ENCODE assay signal across 13 cellular contexts in the genomic region with DNA sequence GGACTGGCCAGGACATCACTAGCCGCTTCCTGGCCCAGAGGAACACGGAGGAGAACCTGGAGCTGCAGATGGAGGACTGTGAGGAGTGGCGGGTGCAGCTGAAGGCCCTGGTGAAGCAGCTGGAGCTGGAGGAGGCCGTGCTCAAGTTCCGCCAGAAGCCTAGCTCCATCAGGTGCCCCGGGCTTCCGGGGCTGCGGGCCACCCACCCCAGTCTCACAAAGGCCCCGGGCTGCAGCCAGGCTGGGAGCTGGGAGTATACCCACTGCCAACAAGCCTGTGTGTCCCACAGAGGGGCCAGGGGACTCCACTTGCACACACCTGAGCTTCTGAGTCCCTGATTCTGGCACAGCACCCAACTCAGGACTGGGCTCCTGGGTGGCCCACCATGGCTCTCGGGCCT. TPM values are rescaled to one million over a fixed set of nuclear protein-coding genes. Genes with fewer than 3 reads are reported as not detected.
DNase-seq lines count a peak whose midpoint lies in the region; ATAC-seq and TF ChIP-seq lines count a peak whose summit lies in the region.
"Had no signal": no experiment of that assay in that cellular context is flagged by ENCODE, and none has a peak within 500 bp of the region (broad histone marks: within the 10 kb centered on the region; RNA-seq: fewer than 3 reads in every experiment).

No MANE protein-coding gene starts in this region.

- no peak overlapping the region for H3K4me3 ChIP-seq in DOHH2 (ENCODE audit: low read length)

- 0 out of 2 replicates have a peak overlapping the region, but pooled peaks have one; percentile 92 for H3K4me2 ChIP-seq in DOHH2 (ENCODE audit: low read length)

- H3K36me3 ChIP-seq in DOHH2 (ENCODE audit: control insufficient read depth, low read length): peaks cover 46% of the 10 kb centered on the region

- no peaks in the 10 kb centered on the region for H3F3A ChIP-seq in DOHH2 (ENCODE audit: control insufficient read depth, insufficient read depth)

- TF ChIP-seq CTCF in DOHH2 (IDR thresholded peaks at IDR 0.05; ENCODE audit: low read depth, low read length, poor library complexity, severe bottlenecking) (no peak), mesothelial cell of epicardium (IDR thresholded peaks at IDR 0.05; ENCODE audit: unreplicated experiment) (no peak), CD14-positive monocyte (IDR thresholded peaks at IDR 0.05) (no peak)

- peaks cover 8% of the 10 kb centered on the region for H3K27me3 Mint-ChIP-seq in activated CD8-positive, alpha-beta T cell treated with anti-CD3 and anti-CD28 coated beads, Interleukin-2, amount 10 ng/mL, durations not matched to agents 7 days and 5 days (ENCODE audit: low read depth)
- H3K27me3 Mint-ChIP-seq in mesothelial cell of epicardium (ENCODE audit: low read depth) (no peaks in the 10 kb centered on the region), CD14-positive monocyte (ENCODE audit: low read depth in 3 of 3) (peaks cover 15 to 22% (median 17%) of the 10 kb centered on the region in 3 donors)

- ATAC-seq in activated CD8-positive, alpha-beta T cell treated with anti-CD3 and anti-CD28 coated beads, Interleukin-2, amount 10 ng/mL, durations not matched to agents 7 days and 5 days: no peak
- ATAC-seq in GM19395 (IDR thresholded peaks at IDR 0.05; ENCODE audit: unreplicated experiment): no peak

- H3K79me2 ChIP-seq in DOHH2 (ENCODE audit: control insufficient read depth, low read length): peaks cover 44% of the 10 kb centered on the region

- intact Hi-C loops in CD14-positive monocyte (cut with micrococcal nuclease): loop anchor here (2.0 to 10.0 kb wide), 3 partner anchors 15 to 139 kb away; a partner anchor contains a TSS

- H3K9me3 Mint-ChIP-seq in activated CD8-positive, alpha-beta T cell treated with anti-CD3 and anti-CD28 coated beads, Interleukin-2, amount 10 ng/mL, durations not matched to agents 7 days and 5 days (ENCODE audit: insufficient read depth): no peaks in the 10 kb centered on the region
- H3K9me3 Mint-ChIP-seq in mesothelial cell of epicardium (no peaks in the 10 kb centered on the region), CD14-positive monocyte (peaks cover 0 to 5% (median 1%) of the 10 kb centered on the region in 7 donors)

- H3K4me3 Mint-ChIP-seq in activated CD8-positive, alpha-beta T cell treated with anti-CD3 and anti-CD28 coated beads, Interleukin-2, amount 10 ng/mL, durations not matched to agents 7 days and 5 days: peak overlapping the region; percentile 85
- H3K4me3 Mint-ChIP-seq in mesothelial cell of epicardium: peak overlapping the region; percentile 77
- H3K4me3 Mint-ChIP-seq in CD14-positive monocyte: no peak overlapping the region

- peaks cover 36% of the 10 kb centered on the region for H3K4me1 ChIP-seq in DOHH2 (ENCODE audit: control insufficient read depth, low read length)

- H3K27me3 ChIP-seq in DOHH2 (ENCODE audit: control insufficient read depth, low read length): peaks cover 10% of the 10 kb centered on the region

- peaks cover 33% of the 10 kb centered on the region for H3K4me1 Mint-ChIP-seq in activated CD8-positive, alpha-beta T cell treated with anti-CD3 and anti-CD28 coated beads, Interleukin-2, amount 10 ng/mL, durations not matched to agents 7 days and 5 days (ENCODE audit: low read depth)
- H3K4me1 Mint-ChIP-seq in mesothelial cell of epicardium (peaks cover 32% of the 10 kb centered on the region), CD14-positive monocyte (peaks cover 31% of the 10 kb centered on the region)

- CTCF ChIA-PET in activated CD8-positive, alpha-beta T cell treated with anti-CD3 and anti-CD28 coated beads, Interleukin-2, amount 10 ng/mL, durations not matched to agents 7 days and 5 days (lab: Charles Lee): interaction anchor here (0.9 to 4.4 kb wide), 4 partner anchors 10 to 36 kb away, joined by 3 to 29 read pairs (median 15); a partner anchor contains a TSS

- DNase-seq in 8988T (peak; percentile 18), mesothelial cell of epicardium (ENCODE audit: low spot score in 2 of 2, unreplicated experiment in 2 of 2) (no peak), SKM-1 treated with dmso at 0.1 percent for 144 hours (lab: John Stamatoyannopoulos, UW; ENCODE audit: unreplicated experiment) (no peak), CD14-positive monocyte (ENCODE audit: low spot score) (no peak), GM19238 (ENCODE audit: insufficient read length, low spot score) (no peak)
- DNase-seq in activated CD8-positive, alpha-beta T cell treated with anti-CD3 and anti-CD28 coated beads, Interleukin-2, amount 10 ng/mL, durations not matched to agents 7 days and 5 days: no peak
- DNase-seq: COR-L47; effector CD4-positive, alpha-beta T cell; NCI-H1417; stimulated activated CD4-positive, alpha-beta T cell treated with anti-CD3 and anti-CD28 coated beads, Interleukin-12 subunit alpha, Interleukin-12 subunit beta, amount 100 ng/mL, for 4 hours had no signal

- POLR2A ChIA-PET in activated CD8-positive, alpha-beta T cell treated with anti-CD3 and anti-CD28 coated beads, Interleukin-2, amount 10 ng/mL, durations not matched to agents 7 days and 5 days (lab: Charles Lee): interaction anchor here (1.0 to 1.6 kb wide), 4 partner anchors 42 to 281 kb away, joined by 3 read pairs; a partner anchor contains a TSS

- peaks cover 8% of the 10 kb centered on the region for H4K20me1 ChIP-seq in DOHH2 (ENCODE audit: control insufficient read depth, insufficient read depth, low read depth, low read length)

- H3K27ac Mint-ChIP-seq in activated CD8-positive, alpha-beta T cell treated with anti-CD3 and anti-CD28 coated beads, Interleukin-2, amount 10 ng/mL, durations not matched to agents 7 days and 5 days: no peak overlapping the region
- no peak overlapping the region for H3K27ac Mint-ChIP-seq in mesothelial cell of epicardium
- no peak overlapping the region for H3K27ac Mint-ChIP-seq in CD14-positive monocyte

- no peaks in the 10 kb centered on the region for H3K9me3 ChIP-seq in DOHH2 (ENCODE audit: control insufficient read depth, insufficient read depth, low read length)
- H3K9me3 ChIP-seq: heart left ventricle had no signal

- H3K36me3 Mint-ChIP-seq in activated CD8-positive, alpha-beta T cell treated with anti-CD3 and anti-CD28 coated beads, Interleukin-2, amount 10 ng/mL, durations not matched to agents 7 days and 5 days (ENCODE audit: low read depth): peaks cover 15% of the 10 kb centered on the region
- peaks cover 14% of the 10 kb centered on the region for H3K36me3 Mint-ChIP-seq in mesothelial cell of epicardium
- peaks cover 20 to 30% of the 10 kb centered on the region in 2 donors for H3K36me3 Mint-ChIP-seq in CD14-positive monocyte

- H3K27ac ChIP-seq in DOHH2 (ENCODE audit: low read depth, low read length): no peak overlapping the region

- no peaks in the 10 kb centered on the region for H3K9me2 ChIP-seq in DOHH2 (replicated peaks; ENCODE audit: control insufficient read depth, low read length)

RNA-seq across cellular contexts. Expression of a gene that starts 1.7 kb away (rescaled TPM):
- total RNA-seq in activated CD8-positive, alpha-beta T cell treated with anti-CD3 and anti-CD28 coated beads, Interleukin-2, amount 10 ng/mL, durations not matched to agents 7 days and 5 days: 100 to 1,000 TPM; 117 to 118 TPM
- 120 to 124 TPM (median 122 TPM) in 3 replicates for total RNA-seq in mesothelial cell of epicardium
- polyA plus RNA-seq in CD14-positive monocyte: 1 to 10 TPM; 6.7 to 8.1 TPM

RNA-seq across cellular contexts. Expression of a gene that starts 9.9 kb away (rescaled TPM):
- total RNA-seq in activated CD8-positive, alpha-beta T cell treated with anti-CD3 and anti-CD28 coated beads, Interleukin-2, amount 10 ng/mL, durations not matched to agents 7 days and 5 days: under 1 TPM; 0.26 to 0.44 TPM
- total RNA-seq in mesothelial cell of epicardium: 25.1 to 29.1 TPM (median 26.5 TPM) in 3 replicates
- under 1 TPM in 1 of 2 donors, not detected in 1; 0.54 TPM for polyA plus RNA-seq in CD14-positive monocyte

RNA-seq across cellular contexts. Expression of a gene that starts 14.9 kb away (rescaled TPM):
- 10 to 100 TPM; 39.9 to 43.2 TPM for total RNA-seq in activated CD8-positive, alpha-beta T cell treated with anti-CD3 and anti-CD28 coated beads, Interleukin-2, amount 10 ng/mL, durations not matched to agents 7 days and 5 days
- total RNA-seq in mesothelial cell of epicardium: 70.4 to 72.4 TPM (median 71.7 TPM) in 3 replicates
- 10 to 100 TPM; 33.1 to 47.2 TPM for polyA plus RNA-seq in CD14-positive monocyte

RNA-seq across cellular contexts. Expression of a gene that starts 36.2 kb away (rescaled TPM):
- 1 to 10 TPM; 5.3 to 5.6 TPM for total RNA-seq in activated CD8-positive, alpha-beta T cell treated with anti-CD3 and anti-CD28 coated beads, Interleukin-2, amount 10 ng/mL, durations not matched to agents 7 days and 5 days
- 3.1 to 3.8 TPM (median 3.6 TPM) in 3 replicates for total RNA-seq in mesothelial cell of epicardium
- under 1 TPM; 0.10 to 0.18 TPM for polyA plus RNA-seq in CD14-positive monocyte

RNA-seq across cellular contexts. Expression of a gene that starts 41.7 kb away (rescaled TPM):
- not detected for total RNA-seq in activated CD8-positive, alpha-beta T cell treated with anti-CD3 and anti-CD28 coated beads, Interleukin-2, amount 10 ng/mL, durations not matched to agents 7 days and 5 days
- 1.3 to 3.5 TPM (median 1.9 TPM) in 3 replicates for total RNA-seq in mesothelial cell of epicardium
- not detected for polyA plus RNA-seq in CD14-positive monocyte

Comparison
In these comparisons a context has a peak if more than half of its experiments do, and no peak if none do; other contexts are left out.
1. H3K4me3 Mint-ChIP-seq: peak in activated CD8-positive, alpha-beta T cell treated with anti-CD3 and anti-CD28 coated beads, Interleukin-2, amount 10 ng/mL, durations not matched to agents 7 days and 5 days (single experiment) and mesothelial cell of epicardium (single experiment); none in CD14-positive monocyte (0 of 2).
2. RNA of a gene that starts 9.9 kb away (total RNA-seq): 25.1 to 29.1 TPM in mesothelial cell of epicardium; 0.26 to 0.44 TPM in activated CD8-positive, alpha-beta T cell treated with anti-CD3 and anti-CD28 coated beads, Interleukin-2, amount 10 ng/mL, durations not matched to agents 7 days and 5 days; every median in the first group is over 10 times any median in the second.